ENCODE assay signal across 20 cellular contexts in the genomic region with DNA sequence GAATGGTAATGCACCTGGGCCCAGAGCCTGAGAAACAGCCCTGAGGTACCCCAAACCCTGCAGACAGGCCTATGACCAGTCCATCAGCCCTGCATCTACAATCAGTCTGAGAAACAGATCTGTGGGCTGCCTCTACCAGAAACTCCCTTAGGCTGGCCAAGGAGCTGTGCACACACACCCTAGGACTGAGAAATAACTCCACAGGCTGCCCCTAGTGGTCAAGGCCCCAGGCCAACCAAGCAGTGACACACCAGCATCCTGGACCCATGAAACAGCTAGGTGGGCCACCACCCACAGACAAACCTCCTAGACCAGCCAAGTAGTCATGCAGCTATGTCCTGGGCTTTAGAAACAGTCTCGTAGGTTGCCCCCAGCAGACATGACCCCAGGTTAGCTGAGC.
DNase-seq lines count a peak whose midpoint lies in the region; ATAC-seq, FAIRE-seq and TF ChIP-seq lines count a peak whose summit lies in the region.
"Had no signal": no experiment of that assay in that cellular context is flagged by ENCODE, and none has a peak within 500 bp of the region (broad histone marks: within the 10 kb centered on the region; RNA-seq: fewer than 3 reads in every experiment).

No MANE protein-coding gene starts in this region.

- H3K4me3 ChIP-seq in AG04449 (ENCODE audit: low read depth, low read length) (no peak overlapping the region), OCI-LY7 (ENCODE audit: low read depth, low read length, poor library complexity, severe bottlenecking) (no peak overlapping the region), kidney (ENCODE audit: low read length in 2 of 2) (no peak overlapping the region)
- H3K4me3 ChIP-seq: K562, SJSA1 had no signal

- H2AFZ ChIP-seq in OCI-LY7 (ENCODE audit: low read length), result no peak overlapping the region

- no peaks in the 10 kb centered on the region for H3K36me3 ChIP-seq in OCI-LY7 (ENCODE audit: insufficient read depth, low read length)
- H3K36me3 ChIP-seq in kidney (ENCODE audit: control insufficient read depth in 1 of 2, insufficient read depth in 2 of 2, low read length in 2 of 2), result no peaks in the 10 kb centered on the region
- H3K36me3 ChIP-seq: SJSA1 had no signal

- no peaks in the 10 kb centered on the region for H3K9me3 ChIP-seq in OCI-LY7 (ENCODE audit: low read length)
- no peaks in the 10 kb centered on the region for H3K9me3 ChIP-seq in kidney (ENCODE audit: control insufficient read depth in 1 of 2, low read length in 2 of 2)
- H3K9me3 ChIP-seq: SJSA1 had no signal

- FAIRE-seq in kidney (lab: Jason Lieb, UNC), result no peak
- FAIRE-seq: D721Med, H54, K562, TTC549 had no signal

- peak; percentile 43 for ATAC-seq in foreskin keratinocyte
- ATAC-seq: activated T-cell treated with anti-CD3 and anti-CD28 coated beads, Interleukin-2, amount 50 U/mL, for 4 hours; K562 had no signal

- TF ChIP-seq CTCF in AG04449 (IDR thresholded peaks at IDR 0.05; ENCODE audit: insufficient read depth, low read length, missing control alignments), result peak; percentile 6
- TF ChIP-seq CTCF in GM12872 (IDR thresholded peaks at IDR 0.05; ENCODE audit: insufficient read depth, low read depth, low read length), result peak; percentile 37; the same call in 1 of the 3 replicates
- TF ChIP-seq CTCF in OCI-LY7 (conservative IDR thresholded peaks at IDR 0.05; ENCODE audit: low read length), result peak; percentile 42
- peak; percentile 26 for TF ChIP-seq CTCF in foreskin keratinocyte (conservative IDR thresholded peaks at IDR 0.05)
- TF ChIP-seq CTCF in kidney (IDR thresholded peaks at IDR 0.05; ENCODE audit: borderline replicate concordance, extremely low read depth, insufficient read depth), result no peak

- no peaks in the 10 kb centered on the region for H3K4me1 ChIP-seq in OCI-LY7 (ENCODE audit: insufficient read depth, low read length, poor library complexity, severe bottlenecking)
- no peaks in the 10 kb centered on the region for H3K4me1 ChIP-seq in foreskin keratinocyte
- H3K4me1 ChIP-seq in kidney (ENCODE audit: control insufficient read depth in 1 of 2, insufficient read depth in 1 of 2, low read depth in 1 of 2, low read length in 2 of 2), result no peaks in the 10 kb centered on the region
- H3K4me1 ChIP-seq: SJSA1 had no signal

- H3K27me3 ChIP-seq in foreskin keratinocyte, result peaks cover 4% of the 10 kb centered on the region
- H3K27me3 ChIP-seq: SJSA1 had no signal

- no peaks in the 10 kb centered on the region for H3K79me2 ChIP-seq in OCI-LY7 (ENCODE audit: insufficient read depth, low read depth, low read length)

- H3K27ac ChIP-seq in OCI-LY7 (ENCODE audit: low read depth, low read length, poor library complexity, severe bottlenecking) (no peak overlapping the region), foreskin keratinocyte (no peak overlapping the region), kidney (ENCODE audit: low read depth in 2 of 2, low read length in 2 of 2) (no peak overlapping the region)
- H3K27ac ChIP-seq: SJSA1 had no signal

- no peaks in the 10 kb centered on the region for H3K9me2 ChIP-seq in OCI-LY7 (ENCODE audit: insufficient read depth, low read length)

- intact Hi-C loops in OCI-LY7 (cut with micrococcal nuclease; ENCODE audit: unreplicated experiment) (loop anchor here (2.0 kb wide), 1 partner anchor 21 kb away; no protein-coding TSS in a partner anchor), kidney (cut with DNase I) (no loop called here)

- DNase-seq in AG04449 (ENCODE audit: low read depth, low spot score) (no peak), OCI-LY7 (ENCODE audit: low spot score) (peak; percentile 8), foreskin keratinocyte (no peak), inferior parietal cortex (ENCODE audit: extremely low spot score) (no peak), NOMO-1 treated with dmso at 0.1 percent for 144 hours (lab: John Stamatoyannopoulos, UW; ENCODE audit: unreplicated experiment) (no peak), kidney (no peak)
- DNase-seq in stimulated activated naive CD4-positive, alpha-beta T cell treated with Interleukin-2 at 50 U/mL for 16 hours (lab: John Stamatoyannopoulos, UW), result no peak
- DNase-seq: activated CD4-positive, alpha-beta T cell treated with anti-CD3 and anti-CD28 coated beads, Interleukin-2, amount 50 U/mL, for 4 hours; activated naive CD8-positive, alpha-beta T cell treated with anti-CD3 and anti-CD28 coated beads for 36 hours; activated T-cell treated with anti-CD3 and anti-CD28 coated beads, Interleukin-2, amount 50 U/mL, for 4 hours; effector memory CD4-positive, alpha-beta T cell; foreskin melanocyte; NCI-H1417; substantia nigra had no signal

- H4K20me1 ChIP-seq in OCI-LY7 (ENCODE audit: insufficient read depth, low read length), result no peaks in the 10 kb centered on the region

- CTCF ChIA-PET in AG04449 (lab: Yijun Ruan, JAX) (no interaction called here), OCI-LY7 (lab: Charles Lee; ENCODE audit: unreplicated experiment) (no interaction called here)

- POLR2A ChIA-PET in AG04449 (lab: Yijun Ruan, JAX), result interaction anchor here (0.7 kb wide), 1 partner anchor 261 kb away, joined by 3 read pairs; no protein-coding TSS in a partner anchor
- POLR2A ChIA-PET in OCI-LY7 (lab: Charles Lee), result no interaction called here

- no peak overlapping the region for H3K4me2 ChIP-seq in OCI-LY7 (ENCODE audit: low read length)

- no peak overlapping the region for H3K9ac ChIP-seq in kidney (ENCODE audit: low read length in 2 of 2)

- no TSS peak for BruUV-seq in OCI-LY7 (replicated peaks; lab: Mats Ljungman, UMichigan)
